Comparison of ENCODE assay signal across 22 cellular contexts in genomic region chr6:80633412-80633811, GRCh38.
DNase-seq lines count a peak whose midpoint lies in the region; ATAC-seq, FAIRE-seq and TF ChIP-seq lines count a peak whose summit lies in the region.
"Had no signal": no experiment of that assay in that cellular context is flagged by ENCODE, and none has a peak within 500 bp of the region (broad histone marks: within the 10 kb centered on the region; RNA-seq: fewer than 3 reads in every experiment).

No MANE protein-coding gene starts in this region.

- H3K36me3 ChIP-seq in HepG2 (replicated peaks in 1 of 2; ENCODE audit: control insufficient read depth in 1 of 2, insufficient read depth in 2 of 2, low read length in 2 of 2) (no peaks in the 10 kb centered on the region), right lobe of liver (no peaks in the 10 kb centered on the region), MM.1S (replicated peaks; ENCODE audit: insufficient read depth, low read length) (no peaks in the 10 kb centered on the region), K562 (ENCODE audit: control insufficient read depth, insufficient read depth, low read length) (no peaks in the 10 kb centered on the region)
- H3K36me3 ChIP-seq: BE2C, BLaER1 had no signal

- FAIRE-seq in HepG2 (lab: Jason Lieb, UNC) (no peak), K562 (lab: Jason Lieb, UNC) (no peak)
- FAIRE-seq: GM12891, GM18507 had no signal

- H3K4me3 ChIP-seq in HepG2 (replicated peaks in 1 of 3; ENCODE audit: insufficient read depth in 1 of 3, low read depth in 2 of 3, low read length in 3 of 3) = no peak overlapping the region
- H3K4me3 ChIP-seq in right lobe of liver = no peak overlapping the region
- H3K4me3 ChIP-seq in MM.1S (ENCODE audit: low read length) = no peak overlapping the region
- H3K4me3 ChIP-seq in K562 = no peak overlapping the region
- H3K4me3 ChIP-seq: BLaER1 had no signal

- TF ChIP-seq CTCF in HepG2 (CRISPR knock-in tag; IDR thresholded peaks at IDR 0.05) = no peak
- no peak for TF ChIP-seq CTCF in right lobe of liver (IDR thresholded peaks at IDR 0.05)
- no peak for TF ChIP-seq CTCF in MM.1S (IDR thresholded peaks at IDR 0.05; ENCODE audit: low read length)
- TF ChIP-seq CTCF in K562 (IDR thresholded peaks at IDR 0.05 in 2 of 3, conservative IDR thresholded peaks at IDR 0.05 in 1 of 3; ENCODE audit: insufficient read depth in 2 of 3, low read depth in 1 of 3, low read length in 3 of 3) = no peak

- POLR2A ChIA-PET in HepG2 (lab: Yijun Ruan, JAX) = no interaction called here
- POLR2A ChIA-PET in K562 (lab: Yijun Ruan, JAX) = no interaction called here

- TF ChIP-seq EP300 in HepG2 (IDR thresholded peaks at IDR 0.05; ENCODE audit: low read depth in 2 of 2, low read length in 2 of 2) = no peak
- no peak for TF ChIP-seq EP300 in HepG2 (CRISPR knock-in tag; IDR thresholded peaks at IDR 0.05; ENCODE audit: borderline replicate concordance)
- no peak for TF ChIP-seq EP300 in K562 (IDR thresholded peaks at IDR 0.05; ENCODE audit: low read length)

- H2AFZ ChIP-seq in HepG2 (ENCODE audit: low read length) (no peak overlapping the region), MM.1S (ENCODE audit: low read length) (no peak overlapping the region), K562 (ENCODE audit: low read depth, low read length) (no peak overlapping the region)

- H3K27me3 ChIP-seq in HepG2 (ENCODE audit: control insufficient read depth in 1 of 2, insufficient read depth in 2 of 2, low read length in 2 of 2) (no peaks in the 10 kb centered on the region), right lobe of liver (no peaks in the 10 kb centered on the region), MM.1S (replicated peaks; ENCODE audit: insufficient read depth, low read length) (no peaks in the 10 kb centered on the region), K562 (ENCODE audit: control insufficient read depth in 2 of 2, insufficient read depth in 2 of 2, low read length in 2 of 2) (no peaks in the 10 kb centered on the region)
- H3K27me3 ChIP-seq: BE2C, BLaER1 had no signal

- H3K4me1 ChIP-seq in HepG2 (ENCODE audit: insufficient read depth, low read length) = no peaks in the 10 kb centered on the region
- no peaks in the 10 kb centered on the region for H3K4me1 ChIP-seq in right lobe of liver
- peaks cover 24% of the 10 kb centered on the region for H3K4me1 ChIP-seq in MM.1S (ENCODE audit: low read length)
- H3K4me1 ChIP-seq in K562 (replicated peaks in 1 of 2; ENCODE audit: control insufficient read depth in 2 of 2, insufficient read depth in 2 of 2, low read length in 2 of 2) = no peaks in the 10 kb centered on the region
- H3K4me1 ChIP-seq: BLaER1 had no signal

- no peak for DNase-seq in HepG2 (ENCODE audit: low spot score)
- no peak for DNase-seq in right lobe of liver
- DNase-seq in MM.1S = peak; percentile 55
- DNase-seq in K562 (ENCODE audit: extremely low read depth in 1 of 4, low spot score in 3 of 4) = no peak
- DNase-seq in anterior cingulate cortex (lab: John Stamatoyannopoulos, UW) = no peak
- no peak for DNase-seq in DMS53 (lab: John Stamatoyannopoulos, UW)
- DNase-seq in NCI-H1436 treated with DMSO at 0.1 percent for 48 hours (lab: John Stamatoyannopoulos, UW) = no peak
- DNase-seq: ACHN; BE2C; C1 segment of cervical spinal cord; CD4-positive, alpha-beta memory T cell; CD4-positive, CD25-positive, alpha-beta regulatory T cell; CD8-positive, alpha-beta memory T cell; COR-L47; DMS 273 treated with DMSO at 0.1 percent for 48 hours; DMS153; DMS79 treated with DMSO at 0.1 percent for 48 hours; GF-D8 had no signal

- no peaks in the 10 kb centered on the region for H4K20me1 ChIP-seq in HepG2 (ENCODE audit: insufficient read depth, low read length)
- no peaks in the 10 kb centered on the region for H4K20me1 ChIP-seq in MM.1S (ENCODE audit: insufficient read depth, low read length)
- no peaks in the 10 kb centered on the region for H4K20me1 ChIP-seq in K562 (replicated peaks; ENCODE audit: control insufficient read depth, insufficient read depth, low read length)
- H4K20me1 ChIP-seq: BLaER1 had no signal

- ATAC-seq in HepG2 = no peak
- ATAC-seq in right lobe of liver = no peak
- no peak for ATAC-seq in K562

- H3K9me3 ChIP-seq in HepG2 (ENCODE audit: low read length) (no peaks in the 10 kb centered on the region), right lobe of liver (no peaks in the 10 kb centered on the region), MM.1S (replicated peaks; ENCODE audit: insufficient read depth, low read length) (no peaks in the 10 kb centered on the region), K562 (replicated peaks; ENCODE audit: control insufficient read depth, insufficient read depth, low read depth, low read length) (no peaks in the 10 kb centered on the region)
- H3K9me3 ChIP-seq: BE2C, BLaER1 had no signal

- TF ChIP-seq POLR2A in HepG2 (IDR thresholded peaks at IDR 0.05; ENCODE audit: insufficient read depth in 1 of 2, low read depth in 2 of 2, low read length in 2 of 2) (no peak), right lobe of liver (IDR thresholded peaks at IDR 0.05) (no peak), K562 (conservative IDR thresholded peaks at IDR 0.05) (no peak)

- CTCF ChIA-PET in HepG2 (lab: Yijun Ruan, JAX; ENCODE audit: low intra/inter-chr PET ratio, low total read pairs) (no interaction called here), K562 (lab: Yijun Ruan, JAX; ENCODE audit: low intra/inter-chr PET ratio) (no interaction called here)

- H3K79me2 ChIP-seq in HepG2 (ENCODE audit: insufficient read depth, low read length) (no peaks in the 10 kb centered on the region), MM.1S (ENCODE audit: low read length) (no peaks in the 10 kb centered on the region), K562 (ENCODE audit: control insufficient read depth, insufficient read depth, low read length) (no peaks in the 10 kb centered on the region)

- no peaks in the 10 kb centered on the region for H3K9me2 ChIP-seq in MM.1S (replicated peaks; ENCODE audit: insufficient read depth, low read length)

- H3K4me2 ChIP-seq in HepG2 (ENCODE audit: low read depth, low read length) (no peak overlapping the region), MM.1S (ENCODE audit: low read depth, low read length) (peak overlapping the region; percentile 9; the same call in 1 of the 2 replicates), K562 (ENCODE audit: insufficient read depth, low read length) (no peak overlapping the region)
- H3K4me2 ChIP-seq: BLaER1 had no signal

- H3F3A ChIP-seq in MM.1S (ENCODE audit: insufficient read depth, low read length) = peaks cover 11% of the 10 kb centered on the region; the same call in 1 of the 2 replicates

- no peak for TF ChIP-seq RAD21 in HepG2 (CRISPR knock-in tag; IDR thresholded peaks at IDR 0.05)
- no peak for TF ChIP-seq RAD21 in K562 (CRISPR knock-in tag; conservative IDR thresholded peaks at IDR 0.05 in 1 of 2, IDR thresholded peaks at IDR 0.05 in 1 of 2)

- intact Hi-C loops in HepG2 (cut with micrococcal nuclease; ENCODE audit: unreplicated experiment) = no loop called here
- intact Hi-C loops in right lobe of liver (cut with DNase I) = no loop called here
- intact Hi-C loops in K562 (cut with micrococcal nuclease) = no loop called here

- no TSS peak for BruUV-seq in HepG2 (replicated peaks; lab: Mats Ljungman, UMichigan)
- BruUV-seq in K562 (replicated peaks; lab: Mats Ljungman, UMichigan) = no TSS peak

- no peaks in the 10 kb centered on the region for H3K9me1 ChIP-seq in K562 (ENCODE audit: control insufficient read depth, insufficient read depth, low read length)

- in situ Hi-C loops in HepG2 (cut with HindIII; ENCODE audit: extremely low pct_ligation_motif_present, low pct_unique_long_range_greater_than_20kb) (no loop called here), K562 (cut with MboI) (no loop called here)

- WGBS in HepG2 (ENCODE audit: low lambda C conversion rate) = 14% methylated on average over 2 of the region's 2 CpGs
- WGBS in right lobe of liver (ENCODE audit: insufficient coverage, low coverage, low lambda C conversion rate, missing lambda C conversion rate) = 52% methylated on average over 2 of the region's 2 CpGs
- 0% methylated on average over 2 of the region's 2 CpGs for WGBS in K562 (ENCODE audit: insufficient coverage, low coverage, missing lambda C conversion rate)

- no peak overlapping the region for H3K27ac ChIP-seq in HepG2 (ENCODE audit: extremely low read length, insufficient read depth, low read length)
- no peak overlapping the region for H3K27ac ChIP-seq in right lobe of liver
- no peak overlapping the region for H3K27ac ChIP-seq in MM.1S (ENCODE audit: low read length)
- no peak overlapping the region for H3K27ac ChIP-seq in K562 (ENCODE audit: extremely low read depth, low read depth, low read length)
- H3K27ac ChIP-seq: 22Rv1, BLaER1 had no signal

- H3K9ac ChIP-seq in HepG2 (ENCODE audit: insufficient read depth, low read depth, low read length) = no peak overlapping the region
- no peak overlapping the region for H3K9ac ChIP-seq in MM.1S (ENCODE audit: low read length)
- no peak overlapping the region for H3K9ac ChIP-seq in K562 (ENCODE audit: insufficient read depth in 1 of 2, low read depth in 2 of 2, low read length in 2 of 2)
- H3K9ac ChIP-seq: BLaER1 had no signal

TF ChIP-seq in HepG2, 621 proteins besides CTCF, POLR2A, EP300 and RAD21:
- peak; percentile 82 for TF ChIP-seq MAFF (IDR thresholded peaks at IDR 0.05; ENCODE audit: low read depth, low read length)
- peak; percentile 68 to 91; a peak in 3 of 4 replicates for TF ChIP-seq MAFK (conservative IDR thresholded peaks at IDR 0.05 in 1 of 2, IDR thresholded peaks at IDR 0.05 in 1 of 2; ENCODE audit: low read length in 2 of 2)
- TF ChIP-seq REPIN1 (CRISPR knock-in tag; IDR thresholded peaks at IDR 0.05; ENCODE audit: borderline replicate concordance, low read depth) = no peak

TF ChIP-seq in K562, 482 proteins besides CTCF, POLR2A, EP300 and RAD21 (continues in another document):
- TF ChIP-seq MAFK (IDR thresholded peaks at IDR 0.05; ENCODE audit: low read length) = peak; percentile 53
- TF ChIP-seq ZNF785 (CRISPR knock-in tag; IDR thresholded peaks at IDR 0.05) = no peak
- no peak for TF ChIP-seq ZBTB9 (CRISPR knock-in tag; IDR thresholded peaks at IDR 0.05)
- TF ChIP-seq ZNF316 (IDR thresholded peaks at IDR 0.05) = peak; percentile 44; the same call in 1 of the 2 replicates
- no peak for TF ChIP-seq NFRKB (IDR thresholded peaks at IDR 0.05; ENCODE audit: low read depth)
- TF ChIP-seq GABPB1 (CRISPR knock-in tag; IDR thresholded peaks at IDR 0.05) = no peak
- TF ChIP-seq RUNX1 (IDR thresholded peaks at IDR 0.05; ENCODE audit: low read depth) = no peak

Comparison
In these comparisons a context has a peak if more than half of its experiments do, and no peak if none do; other contexts are left out.
1. Of the 241 proteins assayed by ChIP-seq in both HepG2 and K562: peak only in HepG2: none; only in K562: none; in both: MAFF and MAFK; in neither: 239.